ENCODE assay signal across 2 cellular contexts in the genomic region with DNA sequence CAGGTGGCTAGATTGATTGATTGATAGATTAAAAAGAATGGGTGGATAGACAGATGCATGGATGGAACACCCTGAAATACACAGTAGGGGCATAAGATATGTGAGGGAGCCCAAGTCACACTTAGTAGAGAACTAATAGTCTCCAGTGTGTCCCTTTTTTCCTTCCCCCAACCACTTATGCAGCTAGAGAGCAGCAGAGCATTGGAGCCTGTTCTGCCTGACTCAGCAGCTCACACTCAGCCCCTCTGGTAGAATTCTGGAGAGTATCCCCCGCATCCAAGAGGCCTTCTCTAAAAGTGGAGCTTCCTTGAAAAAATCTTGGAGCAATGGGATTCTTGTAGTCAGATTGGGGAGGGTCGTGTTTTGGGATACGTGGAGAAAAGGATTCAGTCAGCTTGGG.
TF ChIP-seq lines count a peak whose summit lies in the region.

No MANE protein-coding gene starts in this region.

TF ChIP-seq in GM23338, 12 proteins besides CTCF, POLR2A, EP300 and RAD21:
- TF ChIP-seq, protein P1, sequence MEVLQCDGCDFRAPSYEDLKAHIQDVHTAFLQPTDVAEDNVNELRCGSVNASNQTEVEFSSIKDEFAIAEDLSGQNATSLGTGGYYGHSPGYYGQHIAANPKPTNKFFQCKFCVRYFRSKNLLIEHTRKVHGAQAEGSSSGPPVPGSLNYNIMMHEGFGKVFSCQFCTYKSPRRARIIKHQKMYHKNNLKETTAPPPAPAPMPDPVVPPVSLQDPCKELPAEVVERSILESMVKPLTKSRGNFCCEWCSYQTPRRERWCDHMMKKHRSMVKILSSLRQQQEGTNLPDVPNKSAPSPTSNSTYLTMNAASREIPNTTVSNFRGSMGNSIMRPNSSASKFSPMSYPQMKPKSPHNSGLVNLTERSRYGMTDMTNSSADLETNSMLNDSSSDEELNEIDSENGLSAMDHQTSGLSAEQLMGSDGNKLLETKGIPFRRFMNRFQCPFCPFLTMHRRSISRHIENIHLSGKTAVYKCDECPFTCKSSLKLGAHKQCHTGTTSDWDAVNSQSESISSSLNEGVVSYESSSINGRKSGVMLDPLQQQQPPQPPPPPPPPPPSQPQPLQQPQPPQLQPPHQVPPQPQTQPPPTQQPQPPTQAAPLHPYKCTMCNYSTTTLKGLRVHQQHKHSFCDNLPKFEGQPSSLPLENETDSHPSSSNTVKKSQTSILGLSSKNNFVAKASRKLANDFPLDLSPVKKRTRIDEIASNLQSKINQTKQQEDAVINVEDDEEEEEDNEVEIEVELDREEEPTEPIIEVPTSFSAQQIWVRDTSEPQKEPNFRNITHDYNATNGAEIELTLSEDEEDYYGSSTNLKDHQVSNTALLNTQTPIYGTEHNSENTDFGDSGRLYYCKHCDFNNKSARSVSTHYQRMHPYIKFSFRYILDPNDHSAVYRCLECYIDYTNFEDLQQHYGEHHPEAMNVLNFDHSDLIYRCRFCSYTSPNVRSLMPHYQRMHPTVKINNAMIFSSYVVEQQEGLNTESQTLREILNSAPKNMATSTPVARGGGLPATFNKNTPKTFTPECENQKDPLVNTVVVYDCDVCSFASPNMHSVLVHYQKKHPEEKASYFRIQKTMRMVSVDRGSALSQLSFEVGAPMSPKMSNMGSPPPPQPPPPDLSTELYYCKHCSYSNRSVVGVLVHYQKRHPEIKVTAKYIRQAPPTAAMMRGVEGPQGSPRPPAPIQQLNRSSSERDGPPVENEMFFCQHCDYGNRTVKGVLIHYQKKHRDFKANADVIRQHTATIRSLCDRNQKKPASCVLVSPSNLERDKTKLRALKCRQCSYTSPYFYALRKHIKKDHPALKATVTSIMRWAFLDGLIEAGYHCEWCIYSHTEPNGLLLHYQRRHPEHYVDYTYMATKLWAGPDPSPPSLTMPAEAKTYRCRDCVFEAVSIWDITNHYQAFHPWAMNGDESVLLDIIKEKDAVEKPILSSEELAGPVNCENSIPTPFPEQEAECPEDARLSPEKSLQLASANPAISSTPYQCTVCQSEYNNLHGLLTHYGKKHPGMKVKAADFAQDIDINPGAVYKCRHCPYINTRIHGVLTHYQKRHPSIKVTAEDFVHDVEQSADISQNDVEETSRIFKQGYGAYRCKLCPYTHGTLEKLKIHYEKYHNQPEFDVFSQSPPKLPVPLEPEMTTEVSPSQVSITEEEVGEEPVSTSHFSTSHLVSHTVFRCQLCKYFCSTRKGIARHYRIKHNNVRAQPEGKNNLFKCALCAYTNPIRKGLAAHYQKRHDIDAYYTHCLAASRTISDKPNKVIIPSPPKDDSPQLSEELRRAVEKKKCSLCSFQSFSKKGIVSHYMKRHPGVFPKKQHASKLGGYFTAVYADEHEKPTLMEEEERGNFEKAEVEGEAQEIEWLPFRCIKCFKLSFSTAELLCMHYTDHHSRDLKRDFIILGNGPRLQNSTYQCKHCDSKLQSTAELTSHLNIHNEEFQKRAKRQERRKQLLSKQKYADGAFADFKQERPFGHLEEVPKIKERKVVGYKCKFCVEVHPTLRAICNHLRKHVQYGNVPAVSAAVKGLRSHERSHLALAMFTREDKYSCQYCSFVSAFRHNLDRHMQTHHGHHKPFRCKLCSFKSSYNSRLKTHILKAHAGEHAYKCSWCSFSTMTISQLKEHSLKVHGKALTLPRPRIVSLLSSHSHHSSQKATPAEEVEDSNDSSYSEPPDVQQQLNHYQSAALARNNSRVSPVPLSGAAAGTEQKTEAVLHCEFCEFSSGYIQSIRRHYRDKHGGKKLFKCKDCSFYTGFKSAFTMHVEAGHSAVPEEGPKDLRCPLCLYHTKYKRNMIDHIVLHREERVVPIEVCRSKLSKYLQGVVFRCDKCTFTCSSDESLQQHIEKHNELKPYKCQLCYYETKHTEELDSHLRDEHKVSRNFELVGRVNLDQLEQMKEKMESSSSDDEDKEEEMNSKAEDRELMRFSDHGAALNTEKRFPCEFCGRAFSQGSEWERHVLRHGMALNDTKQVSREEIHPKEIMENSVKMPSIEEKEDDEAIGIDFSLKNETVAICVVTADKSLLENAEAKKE (CRISPR knock-in tag; IDR thresholded peaks at IDR 0.05), result no peak
- no peak for TF ChIP-seq STAT1 (IDR thresholded peaks at IDR 0.05; ENCODE audit: unreplicated experiment)
- TF ChIP-seq, protein P2, sequence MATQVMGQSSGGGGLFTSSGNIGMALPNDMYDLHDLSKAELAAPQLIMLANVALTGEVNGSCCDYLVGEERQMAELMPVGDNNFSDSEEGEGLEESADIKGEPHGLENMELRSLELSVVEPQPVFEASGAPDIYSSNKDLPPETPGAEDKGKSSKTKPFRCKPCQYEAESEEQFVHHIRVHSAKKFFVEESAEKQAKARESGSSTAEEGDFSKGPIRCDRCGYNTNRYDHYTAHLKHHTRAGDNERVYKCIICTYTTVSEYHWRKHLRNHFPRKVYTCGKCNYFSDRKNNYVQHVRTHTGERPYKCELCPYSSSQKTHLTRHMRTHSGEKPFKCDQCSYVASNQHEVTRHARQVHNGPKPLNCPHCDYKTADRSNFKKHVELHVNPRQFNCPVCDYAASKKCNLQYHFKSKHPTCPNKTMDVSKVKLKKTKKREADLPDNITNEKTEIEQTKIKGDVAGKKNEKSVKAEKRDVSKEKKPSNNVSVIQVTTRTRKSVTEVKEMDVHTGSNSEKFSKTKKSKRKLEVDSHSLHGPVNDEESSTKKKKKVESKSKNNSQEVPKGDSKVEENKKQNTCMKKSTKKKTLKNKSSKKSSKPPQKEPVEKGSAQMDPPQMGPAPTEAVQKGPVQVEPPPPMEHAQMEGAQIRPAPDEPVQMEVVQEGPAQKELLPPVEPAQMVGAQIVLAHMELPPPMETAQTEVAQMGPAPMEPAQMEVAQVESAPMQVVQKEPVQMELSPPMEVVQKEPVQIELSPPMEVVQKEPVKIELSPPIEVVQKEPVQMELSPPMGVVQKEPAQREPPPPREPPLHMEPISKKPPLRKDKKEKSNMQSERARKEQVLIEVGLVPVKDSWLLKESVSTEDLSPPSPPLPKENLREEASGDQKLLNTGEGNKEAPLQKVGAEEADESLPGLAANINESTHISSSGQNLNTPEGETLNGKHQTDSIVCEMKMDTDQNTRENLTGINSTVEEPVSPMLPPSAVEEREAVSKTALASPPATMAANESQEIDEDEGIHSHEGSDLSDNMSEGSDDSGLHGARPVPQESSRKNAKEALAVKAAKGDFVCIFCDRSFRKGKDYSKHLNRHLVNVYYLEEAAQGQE (IDR thresholded peaks at IDR 0.05; ENCODE audit: unreplicated experiment), result no peak
- no peak for TF ChIP-seq ZNF114 (CRISPR knock-in tag; IDR thresholded peaks at IDR 0.05)
- no peak for TF ChIP-seq EZH2phosphoT487 (IDR thresholded peaks at IDR 0.05; ENCODE audit: unreplicated experiment)
- TF ChIP-seq POLR2AphosphoS5 (IDR thresholded peaks at IDR 0.05; ENCODE audit: low read depth), result no peak
- no peak for TF ChIP-seq ZNF331 (CRISPR knock-in tag; IDR thresholded peaks at IDR 0.05; ENCODE audit: low read depth)

TF ChIP-seq in H1, 55 proteins besides CTCF, POLR2A, EP300 and RAD21:
- TF ChIP-seq RXRA (IDR thresholded peaks at IDR 0.05; ENCODE audit: insufficient read depth, low read depth, low read length), result no peak
- peak; percentile 74; the same call in 1 of the 2 replicates for TF ChIP-seq MAFK (IDR thresholded peaks at IDR 0.05; ENCODE audit: low read depth, low read length)
